ENCODE assay signal across 16 cellular contexts in genomic region chr2:30221531-30221930, GRCh38. TPM values are rescaled to one million over a fixed set of nuclear protein-coding genes. Genes with fewer than 3 reads are reported as not detected.
DNase-seq lines count a peak whose midpoint lies in the region; ATAC-seq and TF ChIP-seq lines count a peak whose summit lies in the region.
"Had no signal": no experiment of that assay in that cellular context is flagged by ENCODE, and none has a peak within 500 bp of the region (broad histone marks: within the 10 kb centered on the region; RNA-seq: fewer than 3 reads in every experiment).

No MANE protein-coding gene starts in this region.

- no peaks in the 10 kb centered on the region for H3K9me3 Mint-ChIP-seq in activated CD8-positive, alpha-beta memory T cell treated with anti-CD3 and anti-CD28 coated beads, Interleukin-2, amount 10 ng/mL, durations not matched to agents 7 days and 5 days (ENCODE audit: low read depth)
- H3K9me3 Mint-ChIP-seq in T-cell (no peaks in the 10 kb centered on the region), immature natural killer cell (peaks cover 0 to 1% (median 0%) of the 10 kb centered on the region in 6 donors)

- TF ChIP-seq EP300 in sigmoid colon (IDR thresholded peaks at IDR 0.05): no peak

- TF ChIP-seq CTCF in sigmoid colon (IDR thresholded peaks at IDR 0.05): no peak

- ATAC-seq in activated CD8-positive, alpha-beta memory T cell treated with anti-CD3 and anti-CD28 coated beads, Interleukin-2, amount 10 ng/mL, durations not matched to agents 7 days and 5 days: no peak
- ATAC-seq in T-cell (replicated peaks in 1 of 4): no peak
- no peak for ATAC-seq in GM21526 (IDR thresholded peaks at IDR 0.05; ENCODE audit: low FRiP score, unreplicated experiment)
- ATAC-seq in HG02938 (IDR thresholded peaks at IDR 0.05; ENCODE audit: unreplicated experiment): no peak

- TF ChIP-seq POLR2A in sigmoid colon (IDR thresholded peaks at IDR 0.05): no peak

- no peak overlapping the region for H3K4me3 ChIP-seq in sigmoid colon

- POLR2A ChIA-PET in T-cell (lab: Charles Lee): no interaction called here

- no peaks in the 10 kb centered on the region for H3K9me3 ChIP-seq in sigmoid colon

- peaks cover 33% of the 10 kb centered on the region for H3K4me1 Mint-ChIP-seq in activated CD8-positive, alpha-beta memory T cell treated with anti-CD3 and anti-CD28 coated beads, Interleukin-2, amount 10 ng/mL, durations not matched to agents 7 days and 5 days
- H3K4me1 Mint-ChIP-seq in T-cell: peaks cover 51 to 57% (median 53%) of the 10 kb centered on the region in 3 donors
- H3K4me1 Mint-ChIP-seq in immature natural killer cell: peaks cover 49 to 60% of the 10 kb centered on the region in 2 donors

- DNase-seq in activated CD8-positive, alpha-beta memory T cell treated with anti-CD3 and anti-CD28 coated beads for 24 hours: peak; percentile 50
- DNase-seq in activated CD8-positive, alpha-beta memory T cell treated with anti-CD3 and anti-CD28 coated beads, Interleukin-2, amount 10 ng/mL, durations not matched to agents 7 days and 5 days: no peak
- no peak for DNase-seq in T-cell
- DNase-seq in immature natural killer cell: no peak
- DNase-seq in sigmoid colon: peak; percentile 40
- no peak for DNase-seq in stimulated activated CD4-positive, alpha-beta T cell treated with anti-CD3 and anti-CD28 coated beads, Interleukin-2, amount 100 ng/mL, for 48 hours
- DNase-seq: GF-D8, GOT3, Karpas-422, NCI-H1105, NCI-H1694, NCI-H2227 treated with DMSO at 0.1 percent for 48 hours, NCI-H524 had no signal

- intact Hi-C loops in sigmoid colon (cut with DNase I): loop anchor here (10.0 kb wide), 1 partner anchor 1793 kb away; the partner anchor contains the start of gene MEMO1

- CTCF ChIA-PET in activated CD8-positive, alpha-beta memory T cell treated with anti-CD3 and anti-CD28 coated beads, Interleukin-2, amount 10 ng/mL, durations not matched to agents 7 days and 5 days (lab: Charles Lee): interaction anchor here (1.0 to 2.5 kb wide), 3 partner anchors 12 to 57 kb away, joined by 3 to 11 read pairs (median 5); no protein-coding TSS in a partner anchor
- CTCF ChIA-PET in T-cell (lab: Charles Lee): interaction anchor here (0.6 to 2.5 kb wide), 3 partner anchors 12 to 248 kb away, joined by 4 to 12 read pairs (median 7); no protein-coding TSS in a partner anchor

- H3K27me3 Mint-ChIP-seq in activated CD8-positive, alpha-beta memory T cell treated with anti-CD3 and anti-CD28 coated beads, Interleukin-2, amount 10 ng/mL, durations not matched to agents 7 days and 5 days: no peaks in the 10 kb centered on the region
- H3K27me3 Mint-ChIP-seq in T-cell: no peaks in the 10 kb centered on the region
- peaks cover 3 to 13% (median 4%) of the 10 kb centered on the region in 3 donors for H3K27me3 Mint-ChIP-seq in immature natural killer cell (ENCODE audit: low read depth in 3 of 3)

- H3K27ac ChIP-seq in sigmoid colon: no peak overlapping the region
- H3K27ac ChIP-seq: 22Rv1 had no signal

- 79 to 89% methylated on average over 6 of the region's 6 CpGs for WGBS in sigmoid colon, 2 donors

- no peaks in the 10 kb centered on the region for H3K27me3 ChIP-seq in sigmoid colon

- H3K36me3 ChIP-seq in sigmoid colon: no peaks in the 10 kb centered on the region

- no peak overlapping the region for H3K27ac Mint-ChIP-seq in activated CD8-positive, alpha-beta memory T cell treated with anti-CD3 and anti-CD28 coated beads, Interleukin-2, amount 10 ng/mL, durations not matched to agents 7 days and 5 days
- H3K27ac Mint-ChIP-seq in T-cell (peak overlapping the region; percentile 98 to 100), immature natural killer cell (peak overlapping the region; percentile 99 to 100 (median 100))

- peaks cover 0 to 28% (median 25%) of the 10 kb centered on the region in 4 donors for H3K4me1 ChIP-seq in sigmoid colon

- no peak overlapping the region for H3K4me3 Mint-ChIP-seq in activated CD8-positive, alpha-beta memory T cell treated with anti-CD3 and anti-CD28 coated beads, Interleukin-2, amount 10 ng/mL, durations not matched to agents 7 days and 5 days
- H3K4me3 Mint-ChIP-seq in T-cell (no peak overlapping the region), immature natural killer cell (no peak overlapping the region)

- no peaks in the 10 kb centered on the region for H3K36me3 Mint-ChIP-seq in activated CD8-positive, alpha-beta memory T cell treated with anti-CD3 and anti-CD28 coated beads, Interleukin-2, amount 10 ng/mL, durations not matched to agents 7 days and 5 days
- H3K36me3 Mint-ChIP-seq in T-cell (no peaks in the 10 kb centered on the region), immature natural killer cell (no peaks in the 10 kb centered on the region)

RNA-seq across cellular contexts. Expression of gene LBH, which starts 9.8 kb away (rescaled TPM):
- total RNA-seq in activated CD8-positive, alpha-beta memory T cell treated with anti-CD3 and anti-CD28 coated beads, Interleukin-2, amount 10 ng/mL, durations not matched to agents 7 days and 5 days: 10 to 100 TPM; 68.5 to 71.5 TPM
- total RNA-seq in T-cell (100 to 1,000 TPM; 209 to 386 (median 323) TPM), sigmoid colon (10 to 100 TPM; 11.4 to 25.0 (median 22.2) TPM)
- polyA plus RNA-seq in immature natural killer cell (100 to 1,000 TPM; 101 to 137 (median 129) TPM), sigmoid colon (10 to 100 TPM in 1 of 3 donors, 1 to 10 TPM in 2; 4.2 to 51.8 (median 5.3) TPM)

Comparison
In these comparisons a context has a peak if more than half of its experiments do, and no peak if none do; other contexts are left out.
1. DNase-seq: peak in activated CD8-positive, alpha-beta memory T cell treated with anti-CD3 and anti-CD28 coated beads for 24 hours (single experiment) and sigmoid colon (single experiment); none in activated CD8-positive, alpha-beta memory T cell treated with anti-CD3 and anti-CD28 coated beads, Interleukin-2, amount 10 ng/mL, durations not matched to agents 7 days and 5 days (single experiment), T-cell (0 of 34), immature natural killer cell (0 of 3) and stimulated activated CD4-positive, alpha-beta T cell treated with anti-CD3 and anti-CD28 coated beads, Interleukin-2, amount 100 ng/mL, for 48 hours (0 of 2).